ENCODE assay signal across 7 cellular contexts in the genomic region with DNA sequence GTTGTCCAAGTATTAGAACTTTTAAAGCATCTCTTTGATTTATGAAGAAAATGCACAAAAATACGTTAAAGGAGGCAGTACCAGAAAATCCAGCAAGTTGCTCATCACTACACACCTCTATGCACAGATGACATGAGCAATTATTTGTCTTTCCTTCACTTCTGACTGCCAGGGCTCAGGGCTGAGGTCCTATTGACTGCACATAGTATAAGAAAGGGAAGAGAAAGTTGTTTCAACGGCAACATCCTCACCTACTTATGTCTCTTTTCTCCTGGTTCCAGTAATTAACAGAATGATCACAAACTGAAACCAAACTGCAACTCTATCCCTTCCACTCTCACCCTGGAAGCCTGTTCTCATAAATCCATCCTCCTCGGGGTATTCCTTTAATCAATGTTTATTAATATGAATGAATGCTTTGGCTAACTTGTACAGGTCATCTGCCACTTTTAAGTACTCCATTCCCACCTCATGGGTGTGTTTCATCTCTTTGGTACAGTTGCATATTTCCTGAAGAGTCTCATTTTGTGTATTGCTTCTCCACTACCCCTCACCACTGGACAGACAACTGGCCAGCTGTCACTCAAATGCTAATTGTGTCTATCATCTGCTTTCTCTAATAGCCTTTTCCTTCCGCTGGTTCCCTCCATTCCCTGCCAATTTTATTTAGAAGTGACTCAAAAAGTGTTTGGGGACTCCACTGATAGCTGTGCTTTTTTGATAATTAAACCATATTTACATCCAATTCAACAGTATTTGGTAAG. TPM values are rescaled to one million over a fixed set of nuclear protein-coding genes. Genes with fewer than 3 reads are reported as not detected.
A peak's percentile ranks its signal among the peaks of the same experiment; 100 is the strongest.
DNase-seq lines count a peak whose midpoint lies in the region; ATAC-seq and TF ChIP-seq lines count a peak whose summit lies in the region.

No MANE protein-coding gene starts in this region.

- no peaks in the 10 kb centered on the region for H3K4me1 ChIP-seq in OCI-LY7 (ENCODE audit: insufficient read depth, low read length, poor library complexity, severe bottlenecking)

- no peak overlapping the region for H3K27ac ChIP-seq in OCI-LY7 (ENCODE audit: low read depth, low read length, poor library complexity, severe bottlenecking)

- H3K9me3 Mint-ChIP-seq in activated B cell treated with CpG ODN at 0.5 μM for 24 hours = no peaks in the 10 kb centered on the region
- H3K9me3 Mint-ChIP-seq in natural killer cell = no peaks in the 10 kb centered on the region

- H3K4me2 ChIP-seq in OCI-LY7 (ENCODE audit: low read length) = no peak overlapping the region

- POLR2A ChIA-PET in activated B cell treated with CpG ODN at 0.5 μM for 24 hours (lab: Charles Lee) (no interaction called here), OCI-LY7 (lab: Charles Lee) (no interaction called here)

- H3K9me2 ChIP-seq in OCI-LY7 (ENCODE audit: insufficient read depth, low read length) = no peaks in the 10 kb centered on the region

- H3K27ac Mint-ChIP-seq in activated B cell treated with CpG ODN at 0.5 μM for 24 hours (peak overlapping the region; percentile 86), natural killer cell (peak overlapping the region; percentile 91 to 92)

- intact Hi-C loops in activated B cell treated with CpG ODN at 0.5 μM for 24 hours (cut with micrococcal nuclease) = loop anchor here (1.0 to 5.0 kb wide), 4 partner anchors 12 to 36 kb away; no protein-coding TSS in a partner anchor
- intact Hi-C loops in natural killer cell (cut with micrococcal nuclease) = loop anchor here (5.0 kb wide), 1 partner anchor 33 kb away; no protein-coding TSS in a partner anchor
- intact Hi-C loops in OCI-LY7 (cut with micrococcal nuclease; ENCODE audit: unreplicated experiment) = no loop called here

- BruUV-seq in OCI-LY7 (replicated peaks; lab: Mats Ljungman, UMichigan) = no TSS peak

- H3K4me3 Mint-ChIP-seq in activated B cell treated with CpG ODN at 0.5 μM for 24 hours = peak overlapping the region; percentile 74
- H3K4me3 Mint-ChIP-seq in natural killer cell = peak overlapping the region; percentile 87

- H3K9me3 ChIP-seq in OCI-LY7 (ENCODE audit: low read length) = no peaks in the 10 kb centered on the region

- H3K4me3 ChIP-seq in OCI-LY7 (ENCODE audit: low read depth, low read length, poor library complexity, severe bottlenecking) = no peak overlapping the region

- no peaks in the 10 kb centered on the region for H3K79me2 ChIP-seq in OCI-LY7 (ENCODE audit: insufficient read depth, low read depth, low read length)

- H4K20me1 ChIP-seq in OCI-LY7 (ENCODE audit: insufficient read depth, low read length) = no peaks in the 10 kb centered on the region

- H3K36me3 ChIP-seq in OCI-LY7 (ENCODE audit: insufficient read depth, low read length) = no peaks in the 10 kb centered on the region

- ATAC-seq in GM18909 (IDR thresholded peaks at IDR 0.05; ENCODE audit: poor library complexity, unreplicated experiment) = peak; percentile 44
- ATAC-seq in HG02852 (IDR thresholded peaks at IDR 0.05; ENCODE audit: unreplicated experiment) = peak; percentile 52
- peak; percentile 61 for ATAC-seq in activated B cell treated with CpG ODN at 0.5 μM for 24 hours (ENCODE audit: low read depth)
- ATAC-seq in natural killer cell = peak in 2 of 3 donors; percentile 23 to 31

- CTCF ChIA-PET in activated B cell treated with CpG ODN at 0.5 μM for 24 hours (lab: Charles Lee) (interaction anchor here (1.5 kb wide), 1 partner anchor 37 kb away, joined by 4 read pairs; no protein-coding TSS in a partner anchor), OCI-LY7 (lab: Charles Lee; ENCODE audit: unreplicated experiment) (no interaction called here)

- DNase-seq in activated B cell treated with CpG ODN at 0.5 μM for 24 hours (no peak), natural killer cell (no peak), COLO668 (lab: John Stamatoyannopoulos, UW; ENCODE audit: unreplicated experiment) (no peak), OCI-LY7 (ENCODE audit: low spot score) (no peak), NCI-H146 (lab: John Stamatoyannopoulos, UW) (no peak)

- H2AFZ ChIP-seq in OCI-LY7 (ENCODE audit: low read length) = no peak overlapping the region

- H3K36me3 Mint-ChIP-seq in activated B cell treated with CpG ODN at 0.5 μM for 24 hours (ENCODE audit: low read depth) = peaks cover 3% of the 10 kb centered on the region
- no peaks in the 10 kb centered on the region for H3K36me3 Mint-ChIP-seq in natural killer cell

- H3K4me1 Mint-ChIP-seq in activated B cell treated with CpG ODN at 0.5 μM for 24 hours (peaks cover 63% of the 10 kb centered on the region), natural killer cell (peaks cover 72 to 78% of the 10 kb centered on the region in 2 donors)

- H3K27me3 Mint-ChIP-seq in activated B cell treated with CpG ODN at 0.5 μM for 24 hours (no peaks in the 10 kb centered on the region), natural killer cell (ENCODE audit: low read depth in 2 of 2) (no peaks in the 10 kb centered on the region)

- TF ChIP-seq CTCF in activated B cell treated with CpG ODN at 0.5 μM for 24 hours (IDR thresholded peaks at IDR 0.05) (no peak), natural killer cell (IDR thresholded peaks at IDR 0.05) (no peak), OCI-LY7 (conservative IDR thresholded peaks at IDR 0.05; ENCODE audit: low read length) (no peak)

RNA-seq across cellular contexts. Expression of a gene that starts 34.5 kb away (rescaled TPM):
- total RNA-seq in activated B cell treated with CpG ODN at 0.5 μM for 24 hours = 26.7 and 28.6 TPM in 2 replicates
- total RNA-seq in natural killer cell = 100 to 1,000 TPM in 1 of 3 donors, 10 to 100 TPM in 2; 90.0 to 111 (median 98.1) TPM
- 4.5 and 6.0 TPM in 2 replicates for total RNA-seq in OCI-LY7 (2014; rRNA removed; shearing (Covaris generic))
- 21.7 and 22.4 TPM in 2 replicates for total RNA-seq in OCI-LY7 (2022)

RNA-seq across cellular contexts. Expression of a gene that starts 58.4 kb away (rescaled TPM):
- 90.0 and 99.5 TPM in 2 replicates for total RNA-seq in activated B cell treated with CpG ODN at 0.5 μM for 24 hours
- 100 to 1,000 TPM in 2 of 3 donors, 10 to 100 TPM in 1; 97.4 to 102 (median 102) TPM for total RNA-seq in natural killer cell
- 117 and 118 TPM in 2 replicates for total RNA-seq in OCI-LY7 (2014; rRNA removed; shearing (Covaris generic))
- total RNA-seq in OCI-LY7 (2022) = 145 and 163 TPM in 2 replicates
